ENCODE assay signal across 9 cellular contexts in the genomic region with DNA sequence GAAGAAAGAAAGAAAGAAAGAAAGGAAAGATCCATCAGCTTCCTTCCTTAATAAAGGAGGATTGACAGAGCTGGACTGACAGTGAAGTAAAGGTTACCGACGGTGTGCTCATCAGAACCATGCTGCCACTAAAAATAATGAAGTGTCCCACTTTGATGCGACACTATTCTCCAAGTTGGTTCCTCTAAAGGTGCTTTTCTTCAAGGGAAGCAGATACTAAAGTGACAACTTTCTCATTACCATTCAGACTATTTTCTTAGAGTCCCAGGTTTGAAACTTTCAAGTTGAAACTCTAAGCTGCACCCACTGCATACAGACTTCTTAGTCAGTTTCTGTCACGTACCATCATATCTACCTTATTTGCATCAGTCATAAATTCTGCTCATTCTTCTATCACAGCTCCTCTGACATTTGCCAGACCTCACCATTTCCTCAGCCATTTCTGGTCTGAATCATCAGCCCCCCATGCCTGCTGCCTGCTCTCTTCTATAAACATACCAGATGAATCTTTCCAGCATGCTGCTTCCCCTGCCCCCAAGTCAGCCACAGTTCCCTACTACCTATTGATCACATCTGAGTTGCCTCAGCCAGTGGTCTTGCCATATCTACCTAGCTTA.
A peak's percentile ranks its signal among the peaks of the same experiment; 100 is the strongest.
DNase-seq lines count a peak whose midpoint lies in the region; ATAC-seq and TF ChIP-seq lines count a peak whose summit lies in the region.
"Had no signal": no experiment of that assay in that cellular context is flagged by ENCODE, and none has a peak within 500 bp of the region (broad histone marks: within the 10 kb centered on the region; RNA-seq: fewer than 3 reads in every experiment).

No MANE protein-coding gene starts in this region.

- H3K56ac ChIP-seq in mesendoderm (ENCODE audit: low read length): no peak overlapping the region

- H2AFZ ChIP-seq in OCI-LY7 (ENCODE audit: low read length) (peak overlapping the region; percentile 94), smooth muscle cell (ENCODE audit: low read depth) (peak overlapping the region; percentile 58)

- POLR2A ChIA-PET in OCI-LY7 (lab: Charles Lee): interaction anchor here (0.6 to 2.9 kb wide), 9 partner anchors 10 to 104 kb away, joined by 3 to 12 read pairs (median 4); no protein-coding TSS in a partner anchor

- H3K79me2 ChIP-seq in OCI-LY7 (ENCODE audit: insufficient read depth, low read depth, low read length) (no peaks in the 10 kb centered on the region), smooth muscle cell (ENCODE audit: low read depth) (no peaks in the 10 kb centered on the region), mesendoderm (ENCODE audit: control insufficient read depth, insufficient read depth, low read length) (no peaks in the 10 kb centered on the region)

- H3K9ac ChIP-seq in smooth muscle cell (ENCODE audit: low read depth) (peak overlapping the region; percentile 23), mesendoderm (ENCODE audit: low read length) (no peak overlapping the region)

- H4K20me1 ChIP-seq in OCI-LY7 (ENCODE audit: insufficient read depth, low read length) (no peaks in the 10 kb centered on the region), smooth muscle cell (ENCODE audit: low read depth) (no peaks in the 10 kb centered on the region)

- H3K9me2 ChIP-seq in OCI-LY7 (ENCODE audit: insufficient read depth, low read length): no peaks in the 10 kb centered on the region

- no peaks in the 10 kb centered on the region for H3K9me3 ChIP-seq in OCI-LY7 (ENCODE audit: low read length)
- H3K9me3 ChIP-seq in smooth muscle cell (replicated peaks; ENCODE audit: low read depth): no peaks in the 10 kb centered on the region
- no peaks in the 10 kb centered on the region for H3K9me3 ChIP-seq in esophagus squamous epithelium

- H2BK5ac ChIP-seq in mesendoderm (ENCODE audit: low read length): no peak overlapping the region

- intact Hi-C loops in OCI-LY7 (cut with micrococcal nuclease; ENCODE audit: unreplicated experiment) (loop anchor here (5.0 to 10.0 kb wide), 2 partner anchors 75 to 422 kb away; a partner anchor contains a TSS), esophagus squamous epithelium (cut with DNase I) (no loop called here)

- ATAC-seq in GM19025 (IDR thresholded peaks at IDR 0.05; ENCODE audit: low read depth, unreplicated experiment) (peak; percentile 71), HG02840 (IDR thresholded peaks at IDR 0.05; ENCODE audit: low FRiP score, unreplicated experiment) (peak; percentile 79)
- ATAC-seq: sciatic nerve had no signal

- H2BK15ac ChIP-seq in mesendoderm (replicated peaks; ENCODE audit: low read depth): no peak overlapping the region

- CTCF ChIA-PET in OCI-LY7 (lab: Charles Lee; ENCODE audit: unreplicated experiment): no interaction called here

- no peak overlapping the region for H3K4ac ChIP-seq in mesendoderm (ENCODE audit: low read depth, low read length)

- no peak for TF ChIP-seq POLR2A in esophagus squamous epithelium (IDR thresholded peaks at IDR 0.05)

- no peak overlapping the region for H2BK120ac ChIP-seq in mesendoderm (ENCODE audit: low read depth, low read length)

- peaks cover 33% of the 10 kb centered on the region for H3K4me1 ChIP-seq in OCI-LY7 (ENCODE audit: insufficient read depth, low read length, poor library complexity, severe bottlenecking)
- H3K4me1 ChIP-seq in smooth muscle cell (ENCODE audit: low read depth): peaks cover 17% of the 10 kb centered on the region
- H3K4me1 ChIP-seq in mesendoderm (ENCODE audit: control insufficient read depth, low read depth, low read length): no peaks in the 10 kb centered on the region
- H3K4me1 ChIP-seq in esophagus squamous epithelium: peaks cover 0 to 30% (median 7%) of the 10 kb centered on the region in 3 donors

- whole genome bisulfite sequencing in smooth muscle cell (ENCODE audit: low lambda C conversion rate): 66% methylated on average over 4 of the region's 4 CpGs
- no CpG with 5 or more reads among the region's 4 CpGs for WGBS in mesendoderm (ENCODE audit: extremely low coverage, insufficient coverage, low lambda C conversion rate)
- WGBS in esophagus squamous epithelium, 2 donors: 59 to 71% methylated on average over 4 of the region's 4 CpGs

- no peaks in the 10 kb centered on the region for H3K79me1 ChIP-seq in mesendoderm (ENCODE audit: low read length)

- H4K5ac ChIP-seq in mesendoderm (ENCODE audit: low read length): no peak overlapping the region

- H3K27ac ChIP-seq in OCI-LY7 (ENCODE audit: low read depth, low read length, poor library complexity, severe bottlenecking): peak overlapping the region; percentile 49
- peak overlapping the region; percentile 68 for H3K27ac ChIP-seq in smooth muscle cell (ENCODE audit: low read depth)
- no peak overlapping the region for H3K27ac ChIP-seq in mesendoderm (ENCODE audit: low read depth, low read length)
- H3K27ac ChIP-seq in esophagus squamous epithelium: peak overlapping the region in 2 of 4 donors; percentile 44 to 65

- H3K4me2 ChIP-seq in OCI-LY7 (ENCODE audit: low read length): peak overlapping the region; percentile 83
- H3K4me2 ChIP-seq in smooth muscle cell: peak overlapping the region; percentile 56
- no peak overlapping the region for H3K4me2 ChIP-seq in mesendoderm (ENCODE audit: low read length)

- H3K18ac ChIP-seq in mesendoderm (ENCODE audit: low read length): no peak overlapping the region

- H2AK5ac ChIP-seq in mesendoderm (ENCODE audit: low read length): no peak overlapping the region

- peak; percentile 28 for DNase-seq in OCI-LY7 (ENCODE audit: low spot score)
- DNase-seq in smooth muscle cell (lab: John Stamatoyannopoulos, UW; ENCODE audit: unreplicated experiment): no peak
- DNase-seq in mesendoderm: no peak
- no peak for DNase-seq in HPDE6-E6E7 (ENCODE audit: extremely low spot score)
- no peak for DNase-seq in activated CD8-positive, alpha-beta memory T cell treated with anti-CD3 and anti-CD28 coated beads, Interleukin-2, amount 50 U/mL, for 48 hours
- no peak for DNase-seq in esophagus squamous epithelium (lab: John Stamatoyannopoulos, UW)

- H3K23ac ChIP-seq in mesendoderm (ENCODE audit: low read length): no peak overlapping the region

- H3K36me3 ChIP-seq in OCI-LY7 (ENCODE audit: insufficient read depth, low read length): no peaks in the 10 kb centered on the region
- H3K36me3 ChIP-seq in smooth muscle cell (ENCODE audit: low read depth): no peaks in the 10 kb centered on the region
- no peaks in the 10 kb centered on the region for H3K36me3 ChIP-seq in mesendoderm (ENCODE audit: control insufficient read depth, insufficient read depth, low read length)
- no peaks in the 10 kb centered on the region for H3K36me3 ChIP-seq in esophagus squamous epithelium

- TF ChIP-seq CTCF in OCI-LY7 (conservative IDR thresholded peaks at IDR 0.05; ENCODE audit: low read length) (no peak), smooth muscle cell (IDR thresholded peaks at IDR 0.05; ENCODE audit: borderline replicate concordance, insufficient read depth, poor library complexity, severe bottlenecking) (no peak), esophagus squamous epithelium (IDR thresholded peaks at IDR 0.05) (no peak)

- BruUV-seq in OCI-LY7 (replicated peaks; lab: Mats Ljungman, UMichigan): no TSS peak

- H3K4me3 ChIP-seq in OCI-LY7 (ENCODE audit: low read depth, low read length, poor library complexity, severe bottlenecking) (peak overlapping the region; percentile 63), smooth muscle cell (no peak overlapping the region), mesendoderm (ENCODE audit: low read length) (no peak overlapping the region), esophagus squamous epithelium (peak overlapping the region in 1 of 4 donors; percentile 15)

- H3F3A ChIP-seq in smooth muscle cell (ENCODE audit: low read depth): peaks cover 13% of the 10 kb centered on the region

- no peak overlapping the region for H4K8ac ChIP-seq in mesendoderm (ENCODE audit: low read depth, low read length)

- H3K27me3 ChIP-seq in smooth muscle cell (ENCODE audit: low read depth): no peaks in the 10 kb centered on the region
- no peaks in the 10 kb centered on the region for H3K27me3 ChIP-seq in mesendoderm (ENCODE audit: insufficient read depth, low read length, poor library complexity)
- no peaks in the 10 kb centered on the region for H3K27me3 ChIP-seq in esophagus squamous epithelium
